In genomic region chr14:54572316-54572715, GRCh38 we compare ENCODE assay signal across 8 cellular contexts. TPM values are rescaled to one million over a fixed set of nuclear protein-coding genes. Genes with fewer than 3 reads are reported as not detected.
DNase-seq lines count a peak whose midpoint lies in the region; ATAC-seq and TF ChIP-seq lines count a peak whose summit lies in the region.

No MANE protein-coding gene starts in this region.

- H3K36me3 ChIP-seq in heart right ventricle = peaks cover 0 to 36% (median 10%) of the 10 kb centered on the region in 9 donors
- H3K36me3 ChIP-seq in upper lobe of left lung = no peaks in the 10 kb centered on the region

- DNase-seq in heart right ventricle (no peak), left ventricle myocardium superior (no peak), NCI-H748 (lab: John Stamatoyannopoulos, UW; ENCODE audit: unreplicated experiment) (peak; percentile 64), epithelial cell of esophagus (ENCODE audit: low read depth) (peak; percentile 58), upper lobe of left lung (no peak)
- no peak for DNase-seq in NK-92 treated with Interleukin-12 subunit alpha and Interleukin-12 subunit beta, amount 100 ng/mL, for 24 hours (lab: John Stamatoyannopoulos, UW)

- intact Hi-C loops in heart right ventricle (cut with DNase I) = loop anchor here in 2 of 10 donors (10.0 kb wide), 2 partner anchors 52 to 72 kb away; no protein-coding TSS in a partner anchor
- intact Hi-C loops in left ventricle myocardium superior (cut with micrococcal nuclease) = no loop called here

- TF ChIP-seq EP300 in upper lobe of left lung (IDR thresholded peaks at IDR 0.05) = no peak

- H3K27ac ChIP-seq in heart right ventricle (no peak overlapping the region), upper lobe of left lung (no peak overlapping the region)

- H3K4me1 ChIP-seq in heart right ventricle (peaks cover 6 to 92% (median 61%) of the 10 kb centered on the region in 9 donors), upper lobe of left lung (peaks cover 9 to 22% (median 17%) of the 10 kb centered on the region in 4 donors)

- WGBS in heart right ventricle, 2 donors = 96 to 99% methylated on average over 2 of the region's 2 CpGs
- WGBS in upper lobe of left lung, 2 donors = 96 to 98% methylated on average over 2 of the region's 2 CpGs

- TF ChIP-seq CTCF in heart right ventricle (IDR thresholded peaks at IDR 0.05) = peak in 8 of 9 donors; percentile 25 to 58 (median 44)
- peak; percentile 64 for TF ChIP-seq CTCF in epithelial cell of esophagus (IDR thresholded peaks at IDR 0.05; ENCODE audit: insufficient read depth, low read depth, low read length, missing control alignments)
- peak in 5 of 6 experiments; percentile 11 to 39 (median 28) for TF ChIP-seq CTCF in upper lobe of left lung (IDR thresholded peaks at IDR 0.05)

- H3K27me3 ChIP-seq in heart right ventricle (peaks cover 0 to 16% (median 0%) of the 10 kb centered on the region in 7 donors), upper lobe of left lung (no peaks in the 10 kb centered on the region)

- H3K4me3 ChIP-seq in heart right ventricle (no peak overlapping the region), epithelial cell of esophagus (ENCODE audit: low read length) (no peak overlapping the region), upper lobe of left lung (no peak overlapping the region)

- TF ChIP-seq POLR2A in upper lobe of left lung (IDR thresholded peaks at IDR 0.05) = no peak

- ATAC-seq in heart right ventricle = no peak
- ATAC-seq in left ventricle myocardium superior = no peak
- no peak for ATAC-seq in upper lobe of left lung (ENCODE audit: low FRiP score in 2 of 2)
- ATAC-seq in GM19023 (IDR thresholded peaks at IDR 0.05; ENCODE audit: unreplicated experiment) = no peak
- no peak for ATAC-seq in HG03280 (IDR thresholded peaks at IDR 0.05; ENCODE audit: unreplicated experiment)

- H3K9me3 ChIP-seq in heart right ventricle (peaks cover 0 to 15% (median 6%) of the 10 kb centered on the region in 11 donors), upper lobe of left lung (peaks cover 0 to 10% (median 5%) of the 10 kb centered on the region in 4 donors)

RNA-seq across cellular contexts. Expression of gene SAMD4A, which starts 5.4 kb away (rescaled TPM):
- 100 to 1,000 TPM; 141 to 284 (median 233) TPM for total RNA-seq in heart right ventricle
- 10 to 100 TPM; 14.0 to 41.0 TPM for polyA plus RNA-seq in heart right ventricle
- 150 TPM for total RNA-seq in left ventricle myocardium superior
- total RNA-seq in upper lobe of left lung = 10 to 100 TPM; 26.0 to 68.3 (median 37.0) TPM

Comparison
In these comparisons a context has a peak if more than half of its experiments do, and no peak if none do; other contexts are left out.
1. DNase-seq: peak in NCI-H748 (single experiment) and epithelial cell of esophagus (single experiment); none in heart right ventricle (0 of 2), left ventricle myocardium superior (single experiment), upper lobe of left lung (0 of 2) and NK-92 treated with Interleukin-12 subunit alpha and Interleukin-12 subunit beta, amount 100 ng/mL, for 24 hours (single experiment).
2. Peak in every context shown above with its lines, with median percentiles within 50 percentile points of each other: CTCF ChIP-seq.